19 cellular contexts compared by ENCODE assay signal in genomic region chrX:69289046-69289838, GRCh38.
"Had no signal": no experiment of that assay in that cellular context is flagged by ENCODE, and none has a peak within 500 bp of the region (broad histone marks: within the 10 kb centered on the region; RNA-seq: fewer than 3 reads in every experiment).

No MANE protein-coding gene starts in this region.

- H3K9me3 Mint-ChIP-seq: activated naive CD4-positive, alpha-beta T cell treated with anti-CD3 and anti-CD28 coated beads, Interleukin-2, amount 50 U/mL, for 72 hours; natural killer cell; stimulated activated naive B cell treated with anti-CD40 and anti-IgM and Interleukin-4, amounts not matched to agents 10 μg/mL and 1 μg/mL and 100 μg/mL, for 72 hours had no signal

- H3K27me3 Mint-ChIP-seq: T-helper 17 cell had no signal

- H3K4me1 Mint-ChIP-seq: natural killer cell, T-helper 17 cell had no signal

- H3K27ac Mint-ChIP-seq: activated naive CD4-positive, alpha-beta T cell treated with anti-CD3 and anti-CD28 coated beads, Interleukin-2, amount 50 U/mL, for 72 hours; natural killer cell; stimulated activated naive B cell treated with anti-CD40 and anti-IgM and Interleukin-4, amounts not matched to agents 10 μg/mL and 1 μg/mL and 100 μg/mL, for 72 hours; T-helper 17 cell had no signal

- H3K4me3 Mint-ChIP-seq: natural killer cell; stimulated activated naive B cell treated with anti-CD40 and anti-IgM and Interleukin-4, amounts not matched to agents 10 μg/mL and 1 μg/mL and 100 μg/mL, for 72 hours; T-helper 17 cell had no signal

- H3K27ac ChIP-seq: adrenal gland, esophagus squamous epithelium, thoracic aorta, upper lobe of right lung, VCaP had no signal

- H3K4me3 ChIP-seq: adrenal gland, esophagus squamous epithelium, lung, thoracic aorta, upper lobe of right lung had no signal

- H3K36me3 Mint-ChIP-seq: activated naive CD4-positive, alpha-beta T cell treated with anti-CD3 and anti-CD28 coated beads, Interleukin-2, amount 50 U/mL, for 72 hours; natural killer cell; stimulated activated naive B cell treated with anti-CD40 and anti-IgM and Interleukin-4, amounts not matched to agents 10 μg/mL and 1 μg/mL and 100 μg/mL, for 72 hours had no signal

- H3K9me3 ChIP-seq: adrenal gland, esophagus squamous epithelium, thoracic aorta, upper lobe of right lung had no signal

- DNase-seq: activated CD4-positive, alpha-beta T cell treated with anti-CD3 and anti-CD28 coated beads, Interleukin-2, amount 50 U/mL, for 4 hours; activated gamma-delta T cell treated with Interleukin-2 at 50 U/mL for 16 hours; adrenal gland; dermis blood vessel endothelial cell; effector memory CD4-positive, alpha-beta T cell; esophagus squamous epithelium; natural killer cell; occipital lobe; retina; stimulated activated naive B cell treated with anti-CD40 and anti-IgM and Interleukin-4, amounts not matched to agents 10 μg/mL and 1 μg/mL and 100 μg/mL, for 72 hours; T-helper 17 cell; upper lobe of right lung had no signal

- H3K36me3 ChIP-seq: adrenal gland, esophagus squamous epithelium, thoracic aorta, upper lobe of right lung had no signal

- ATAC-seq: activated naive CD4-positive, alpha-beta T cell treated with anti-CD3 and anti-CD28 coated beads, Interleukin-2, amount 50 U/mL, for 72 hours; left lobe of liver; natural killer cell; stimulated activated naive B cell treated with anti-CD40 and anti-IgM and Interleukin-4, amounts not matched to agents 10 μg/mL and 1 μg/mL and 100 μg/mL, for 72 hours; T-helper 17 cell; upper lobe of right lung had no signal

- H3K27me3 ChIP-seq: upper lobe of right lung had no signal

- FAIRE-seq: bronchial epithelial cell, endothelial cell of umbilical vein had no signal
